In genomic region chr4:71566856-71567255, GRCh38 we compare ENCODE assay signal across 19 cellular contexts.
DNase-seq lines count a peak whose midpoint lies in the region; FAIRE-seq and TF ChIP-seq lines count a peak whose summit lies in the region.
"Had no signal": no experiment of that assay in that cellular context is flagged by ENCODE, and none has a peak within 500 bp of the region (broad histone marks: within the 10 kb centered on the region; RNA-seq: fewer than 3 reads in every experiment).

No MANE protein-coding gene starts in this region.

- TF ChIP-seq CTCF in H1 (IDR thresholded peaks at IDR 0.05; ENCODE audit: control extremely low read depth in 1 of 3, insufficient read depth in 1 of 3, low read depth in 1 of 3, low read length in 3 of 3) = no peak
- no peak for TF ChIP-seq CTCF in progenitor cell of endocrine pancreas (IDR thresholded peaks at IDR 0.05; ENCODE audit: unreplicated experiment)

- no peak overlapping the region for H3K9ac ChIP-seq in H1 (replicated peaks in 1 of 4; ENCODE audit: extremely low read depth in 1 of 4, low read depth in 3 of 4, low read length in 3 of 4)
- no peak overlapping the region for H3K9ac ChIP-seq in mesenchymal stem cell (ENCODE audit: low read length)
- H3K9ac ChIP-seq: BLaER1 treated with 17β-estradiol and CSF1 and Interleukin-3, amounts not matched to agents 10 nM and 100 nM had no signal

- no peak overlapping the region for H3K4me3 Mint-ChIP-seq in progenitor cell of endocrine pancreas (ENCODE audit: low read depth)
- H3K4me3 Mint-ChIP-seq in activated naive CD4-positive, alpha-beta T cell treated with anti-CD3 and anti-CD28 coated beads for 36 hours = no peak overlapping the region
- H3K4me3 Mint-ChIP-seq: B cell; CD4-positive, CD25-positive, alpha-beta regulatory T cell; IgD-negative memory B cell had no signal

- H2BK5ac ChIP-seq in H1 (ENCODE audit: low read depth, low read length) (no peak overlapping the region), mesenchymal stem cell (ENCODE audit: low read depth, low read length, poor library complexity, severe bottlenecking) (no peak overlapping the region)

- no peaks in the 10 kb centered on the region for H3K79me1 ChIP-seq in H1 (ENCODE audit: low read depth, low read length)
- no peaks in the 10 kb centered on the region for H3K79me1 ChIP-seq in mesenchymal stem cell (replicated peaks; ENCODE audit: low read length, poor library complexity, severe bottlenecking)

- peaks cover 0 to 3% (median 0%) of the 10 kb centered on the region in 4 experiments; a peak in 1 of 7 replicates for H3K4me1 ChIP-seq in H1 (replicated peaks in 1 of 4; ENCODE audit: control insufficient read depth in 3 of 4, insufficient read depth in 4 of 4, low read length in 3 of 4)
- no peaks in the 10 kb centered on the region for H3K4me1 ChIP-seq in mesenchymal stem cell (ENCODE audit: control insufficient read depth, insufficient read depth, low read depth, low read length)
- H3K4me1 ChIP-seq: BLaER1 treated with 17β-estradiol and CSF1 and Interleukin-3, amounts not matched to agents 10 nM and 100 nM; HAP-1 had no signal

- CTCF ChIA-PET in H1 (lab: Charles Lee; ENCODE audit: partially characterized antibody) = no interaction called here
- CTCF ChIA-PET in activated naive CD4-positive, alpha-beta T cell treated with anti-CD3 and anti-CD28 coated beads for 36 hours (lab: Charles Lee) = no interaction called here

- H3K79me2 ChIP-seq in H1 (ENCODE audit: control insufficient read depth in 1 of 2, insufficient read depth in 2 of 2, low read length in 2 of 2) = no peaks in the 10 kb centered on the region

- peaks cover 64% of the 10 kb centered on the region for H3K36me3 Mint-ChIP-seq in progenitor cell of endocrine pancreas (ENCODE audit: insufficient read depth)
- no peaks in the 10 kb centered on the region for H3K36me3 Mint-ChIP-seq in activated naive CD4-positive, alpha-beta T cell treated with anti-CD3 and anti-CD28 coated beads for 36 hours (ENCODE audit: low read depth)
- H3K36me3 Mint-ChIP-seq: CD4-positive, CD25-positive, alpha-beta regulatory T cell; IgD-negative memory B cell had no signal

- DNase-seq in NCI-H226 = peak; percentile 32
- no peak for DNase-seq in H1 (ENCODE audit: low read depth in 1 of 2, low spot score in 2 of 2)
- no peak for DNase-seq in mesenchymal stem cell
- DNase-seq in progenitor cell of endocrine pancreas (ENCODE audit: low spot score, unreplicated experiment) = no peak
- no peak for DNase-seq in GDM1 (lab: John Stamatoyannopoulos, UW)
- DNase-seq in NCI-H510A treated with DMSO at 0.1 percent for 48 hours (lab: John Stamatoyannopoulos, UW) = no peak
- DNase-seq in NCI-H1417 treated with DMSO at 0.1 percent for 48 hours (lab: John Stamatoyannopoulos, UW) = no peak
- DNase-seq in activated naive CD4-positive, alpha-beta T cell treated with anti-CD3 and anti-CD28 coated beads for 36 hours = no peak
- DNase-seq: Caco-2; CD4-positive, CD25-positive, alpha-beta regulatory T cell had no signal

- H2AK5ac ChIP-seq in H1 (ENCODE audit: low read depth, low read length) (no peak overlapping the region), mesenchymal stem cell (ENCODE audit: low read length, severe bottlenecking) (no peak overlapping the region)

- H3K27me3 Mint-ChIP-seq in progenitor cell of endocrine pancreas = no peaks in the 10 kb centered on the region
- H3K27me3 Mint-ChIP-seq in activated naive CD4-positive, alpha-beta T cell treated with anti-CD3 and anti-CD28 coated beads for 36 hours (ENCODE audit: low read depth) = peaks cover 7% of the 10 kb centered on the region
- H3K27me3 Mint-ChIP-seq: B cell; CD4-positive, CD25-positive, alpha-beta regulatory T cell had no signal

- no peak overlapping the region for H3K14ac ChIP-seq in H1 (ENCODE audit: insufficient read length)
- no peak overlapping the region for H3K14ac ChIP-seq in mesenchymal stem cell (ENCODE audit: low read length in 2 of 2)

- FAIRE-seq in H1 (lab: Jason Lieb, UNC) = peak; percentile 55
- FAIRE-seq: D721Med, G401.6, GM12892, GM18507, HepG2 had no signal

- no peak overlapping the region for H3K56ac ChIP-seq in H1 (replicated peaks; ENCODE audit: insufficient read length, low read depth, low read length)

- peak overlapping the region; percentile 76 for H3K27ac Mint-ChIP-seq in progenitor cell of endocrine pancreas
- no peak overlapping the region for H3K27ac Mint-ChIP-seq in activated naive CD4-positive, alpha-beta T cell treated with anti-CD3 and anti-CD28 coated beads for 36 hours
- H3K27ac Mint-ChIP-seq: B cell; CD4-positive, CD25-positive, alpha-beta regulatory T cell; IgD-negative memory B cell had no signal

- H2BK12ac ChIP-seq in H1 (ENCODE audit: low read depth, low read length) = no peak overlapping the region
- H2BK12ac ChIP-seq in mesenchymal stem cell (ENCODE audit: low read length in 2 of 2) = no peak overlapping the region

- H3K4me2 ChIP-seq in H1 (ENCODE audit: insufficient read depth in 1 of 2, low read depth in 2 of 2, low read length in 2 of 2) (no peak overlapping the region), mesenchymal stem cell (ENCODE audit: low read length, poor library complexity, severe bottlenecking) (no peak overlapping the region)
- H3K4me2 ChIP-seq: BLaER1 treated with 17β-estradiol and CSF1 and Interleukin-3, amounts not matched to agents 10 nM and 100 nM had no signal

- H2BK15ac ChIP-seq in H1 (ENCODE audit: low read length) (no peak overlapping the region), mesenchymal stem cell (ENCODE audit: low read depth, poor library complexity, severe bottlenecking) (no peak overlapping the region)

- H3K27ac ChIP-seq in H1 (ENCODE audit: low read depth, low read length) (no peak overlapping the region), mesenchymal stem cell (ENCODE audit: low read length, poor library complexity, severe bottlenecking) (peak overlapping the region; percentile 19)
- H3K27ac ChIP-seq: BLaER1 treated with 17β-estradiol and CSF1 and Interleukin-3, amounts not matched to agents 10 nM and 100 nM had no signal

- TF ChIP-seq RAD21 in H1 (IDR thresholded peaks at IDR 0.05 in 1 of 2, conservative IDR thresholded peaks at IDR 0.05 in 1 of 2; ENCODE audit: low read depth in 2 of 2, low read length in 2 of 2) = no peak

- H2AFZ ChIP-seq in H1 (ENCODE audit: low read length) (no peak overlapping the region), mesenchymal stem cell (ENCODE audit: low read depth, low read length) (no peak overlapping the region)

- H3K18ac ChIP-seq in H1 (ENCODE audit: extremely low read depth, low read length) = no peak overlapping the region
- no peak overlapping the region for H3K18ac ChIP-seq in mesenchymal stem cell (ENCODE audit: low read depth in 1 of 2, low read length in 2 of 2)

- H3K23me2 ChIP-seq in H1 (ENCODE audit: low read depth, low read length) = no peaks in the 10 kb centered on the region

- no peaks in the 10 kb centered on the region for H4K20me1 ChIP-seq in H1 (replicated peaks in 1 of 2; ENCODE audit: control insufficient read depth in 1 of 2, insufficient read depth in 2 of 2, low read length in 2 of 2)
- H4K20me1 ChIP-seq: BLaER1 treated with 17β-estradiol and CSF1 and Interleukin-3, amounts not matched to agents 10 nM and 100 nM had no signal

- WGBS in H1 (ENCODE audit: extremely low coverage in 1 of 2, insufficient coverage in 1 of 2, insufficient read length in 1 of 2, insufficient replicate concordance in 2 of 2, low coverage in 1 of 2, low lambda C conversion rate in 2 of 2, missing lambda C conversion rate in 1 of 2), 2 experiments = 63% methylated on average over 3 of the region's 3 CpGs; no CpG with 5 or more reads in 1 of the 2 experiments
- WGBS in mesenchymal stem cell = 100% methylated on average over 1 of the region's 3 CpGs

- no peaks in the 10 kb centered on the region for H3K9me3 ChIP-seq in H1 (ENCODE audit: insufficient read depth in 2 of 2, low read depth in 1 of 2, low read length in 1 of 2)
- no peaks in the 10 kb centered on the region for H3K9me3 ChIP-seq in mesenchymal stem cell (ENCODE audit: control insufficient read depth, low read length)
- H3K9me3 ChIP-seq: BLaER1 treated with 17β-estradiol and CSF1 and Interleukin-3, amounts not matched to agents 10 nM and 100 nM; HAP-1 had no signal

- H4K91ac ChIP-seq in H1 (replicated peaks; ENCODE audit: insufficient read length, low read length) (no peak overlapping the region), mesenchymal stem cell (ENCODE audit: low read length) (no peak overlapping the region)

- H3K36me3 ChIP-seq in H1 (ENCODE audit: control insufficient read depth in 2 of 4, insufficient read depth in 4 of 4, low read length in 3 of 4) = no peaks in the 10 kb centered on the region
- H3K36me3 ChIP-seq in mesenchymal stem cell (ENCODE audit: control insufficient read depth in 1 of 2, insufficient read depth in 2 of 2, low read depth in 1 of 2, low read length in 2 of 2) = no peaks in the 10 kb centered on the region
- H3K36me3 ChIP-seq: BLaER1 treated with 17β-estradiol and CSF1 and Interleukin-3, amounts not matched to agents 10 nM and 100 nM; HAP-1 had no signal

- no peak for TF ChIP-seq POLR2A in H1 (IDR thresholded peaks at IDR 0.05; ENCODE audit: control extremely low read depth in 1 of 2, low read depth in 2 of 2, low read length in 2 of 2)

- H3K4ac ChIP-seq in H1 (replicated peaks; ENCODE audit: insufficient read length, low read depth, low read length) (no peak overlapping the region), mesenchymal stem cell (ENCODE audit: low read depth in 1 of 2, low read length in 2 of 2) (no peak overlapping the region)

- H3K9me3 Mint-ChIP-seq in progenitor cell of endocrine pancreas (ENCODE audit: low read depth) = no peaks in the 10 kb centered on the region
- no peaks in the 10 kb centered on the region for H3K9me3 Mint-ChIP-seq in activated naive CD4-positive, alpha-beta T cell treated with anti-CD3 and anti-CD28 coated beads for 36 hours
- H3K9me3 Mint-ChIP-seq: CD4-positive, CD25-positive, alpha-beta regulatory T cell; IgD-negative memory B cell had no signal

- no peak overlapping the region for H2BK120ac ChIP-seq in H1 (replicated peaks; ENCODE audit: low read depth, low read length)
- H2BK120ac ChIP-seq in mesenchymal stem cell (ENCODE audit: low read depth, low read length) = no peak overlapping the region

- H3K27me3 ChIP-seq in H1 (replicated peaks in 1 of 4; ENCODE audit: control insufficient read depth in 3 of 4, extremely low read depth in 1 of 4, insufficient read depth in 3 of 4, low read length in 3 of 4) = no peaks in the 10 kb centered on the region
- H3K27me3 ChIP-seq in mesenchymal stem cell (ENCODE audit: control insufficient read depth in 1 of 2, insufficient read depth in 1 of 2, low read length in 2 of 2) = no peaks in the 10 kb centered on the region
- H3K27me3 ChIP-seq: BLaER1 treated with 17β-estradiol and CSF1 and Interleukin-3, amounts not matched to agents 10 nM and 100 nM had no signal

- TF ChIP-seq EP300 in H1 (IDR thresholded peaks at IDR 0.05; ENCODE audit: borderline replicate concordance in 1 of 2, low read depth in 2 of 2, low read length in 2 of 2) = no peak

- POLR2A ChIA-PET in H1 (lab: Charles Lee; ENCODE audit: partially characterized antibody) = no interaction called here

- H3K23ac ChIP-seq in H1 (ENCODE audit: insufficient read length) (no peak overlapping the region), mesenchymal stem cell (ENCODE audit: low read length in 2 of 2) (no peak overlapping the region)

- H3K4me1 Mint-ChIP-seq in progenitor cell of endocrine pancreas (ENCODE audit: low read depth) = peaks cover 25% of the 10 kb centered on the region
- H3K4me1 Mint-ChIP-seq in activated naive CD4-positive, alpha-beta T cell treated with anti-CD3 and anti-CD28 coated beads for 36 hours (ENCODE audit: low read depth) = no peaks in the 10 kb centered on the region
- H3K4me1 Mint-ChIP-seq: B cell; CD4-positive, CD25-positive, alpha-beta regulatory T cell; IgD-negative memory B cell had no signal

- no peak overlapping the region for H4K5ac ChIP-seq in H1 (ENCODE audit: insufficient read length, low read depth, low read length)

- intact Hi-C loops in activated naive CD4-positive, alpha-beta T cell treated with anti-CD3 and anti-CD28 coated beads for 36 hours (cut with micrococcal nuclease) = loop anchor here (10.0 kb wide), 1 partner anchor 148 kb away; no protein-coding TSS in a partner anchor

- no peak overlapping the region for H2BK20ac ChIP-seq in H1 (ENCODE audit: low read length)

- no peak overlapping the region for H4K8ac ChIP-seq in H1 (ENCODE audit: extremely low read depth, insufficient read depth, low read length)
- H4K8ac ChIP-seq in mesenchymal stem cell (ENCODE audit: low read length) = no peak overlapping the region

- H3K4me3 ChIP-seq in H1 (ENCODE audit: extremely low read depth in 1 of 4, insufficient read depth in 2 of 4, low read depth in 3 of 4, low read length in 4 of 4) (no peak overlapping the region), mesenchymal stem cell (ENCODE audit: insufficient read depth in 1 of 2, low read depth in 1 of 2, low read length in 2 of 2) (no peak overlapping the region)
- H3K4me3 ChIP-seq: BLaER1 treated with 17β-estradiol and CSF1 and Interleukin-3, amounts not matched to agents 10 nM and 100 nM; HAP-1 had no signal
